In genomic region chr1:27656157-27656893, GRCh38 we compare ENCODE assay signal across 9 cellular contexts. TPM values are rescaled to one million over a fixed set of nuclear protein-coding genes. Genes with fewer than 3 reads are reported as not detected.
DNase-seq lines count a peak whose midpoint lies in the region; ATAC-seq and TF ChIP-seq lines count a peak whose summit lies in the region.
"Had no signal": no experiment of that assay in that cellular context is flagged by ENCODE, and none has a peak within 500 bp of the region (broad histone marks: within the 10 kb centered on the region; RNA-seq: fewer than 3 reads in every experiment).

No MANE protein-coding gene starts in this region.

- ATAC-seq in GM19463 (IDR thresholded peaks at IDR 0.05; ENCODE audit: unreplicated experiment), result no peak
- ATAC-seq in GM21619 (IDR thresholded peaks at IDR 0.05; ENCODE audit: unreplicated experiment), result no peak

- H3K9me3 ChIP-seq in suprapubic skin, result no peaks in the 10 kb centered on the region

- no peak for TF ChIP-seq CTCF in fibroblast of villous mesenchyme (IDR thresholded peaks at IDR 0.05; ENCODE audit: insufficient read depth, low read depth, low read length)
- TF ChIP-seq CTCF in suprapubic skin (IDR thresholded peaks at IDR 0.05), result no peak

- no peaks in the 10 kb centered on the region for H3K27me3 ChIP-seq in suprapubic skin

- H3K36me3 ChIP-seq in suprapubic skin, result no peaks in the 10 kb centered on the region

- H3K4me1 ChIP-seq in suprapubic skin, result peaks cover 50% of the 10 kb centered on the region

- TF ChIP-seq POLR2A in suprapubic skin (IDR thresholded peaks at IDR 0.05), result peak in 1 of 2 donors; percentile 8

- H3K27ac ChIP-seq in suprapubic skin, result peak overlapping the region; percentile 73
- H3K27ac ChIP-seq: C4-2B had no signal

- 72% methylated on average over 7 of the region's 7 CpGs for WGBS in suprapubic skin

- H3K4me3 ChIP-seq in fibroblast of villous mesenchyme (ENCODE audit: low read depth, low read length) (no peak overlapping the region), suprapubic skin (no peak overlapping the region)

- TF ChIP-seq EP300 in suprapubic skin (IDR thresholded peaks at IDR 0.05), result no peak

- DNase-seq in NCI-H82 (lab: John Stamatoyannopoulos, UW), result peak; percentile 52
- no peak for DNase-seq in NCI-H82 treated with DMSO at 0.1 percent for 48 hours (lab: John Stamatoyannopoulos, UW; ENCODE audit: unreplicated experiment)
- peak; percentile 86 for DNase-seq in RPMI7951 (ENCODE audit: low read depth)
- DNase-seq in fibroblast of villous mesenchyme (ENCODE audit: low read depth), result peak; percentile 23
- DNase-seq in suprapubic skin (ENCODE audit: low spot score in 2 of 2), result peak in 1 of 2 donors; percentile 90
- no peak for DNase-seq in mucosa of gallbladder (ENCODE audit: low spot score)

RNA-seq across cellular contexts. Expression of gene IFI6, which starts 15.7 kb away (rescaled TPM):
- total RNA-seq in RPMI7951 (2014; rRNA removed; shearing (Covaris generic)), result 75.3 and 169 TPM in 2 replicates
- total RNA-seq in fibroblast of villous mesenchyme (39.3 and 56.1 TPM in 2 replicates), suprapubic skin (10 to 100 TPM in 1 of 4 donors, 1 to 10 TPM in 3; 6.3 to 31.4 (median 8.2) TPM), mucosa of gallbladder (302 TPM)

RNA-seq across cellular contexts. Expression of gene FGR, which starts 21.3 kb away (rescaled TPM):
- total RNA-seq in RPMI7951 (2014; rRNA removed; shearing (Covaris generic)), result not detected in 2 replicates
- total RNA-seq in fibroblast of villous mesenchyme (not detected in 2 replicates), suprapubic skin (1 to 10 TPM; 3.0 to 9.2 (median 5.9) TPM), mucosa of gallbladder (7.6 TPM)

RNA-seq across cellular contexts. Expression of gene AHDC1, which starts 52.4 kb away (rescaled TPM):
- 5.8 and 7.1 TPM in 2 replicates for total RNA-seq in RPMI7951 (2014; rRNA removed; shearing (Covaris generic))
- total RNA-seq in fibroblast of villous mesenchyme (17.1 and 22.5 TPM in 2 replicates), suprapubic skin (100 to 1,000 TPM in 1 of 4 donors, 10 to 100 TPM in 3; 46.7 to 103 (median 60.1) TPM), mucosa of gallbladder (61.6 TPM)

Comparison
In these comparisons a context has a peak if more than half of its experiments do, and no peak if none do; other contexts are left out.
1. DNase-seq: peak in NCI-H82 (single experiment), RPMI7951 (single experiment) and fibroblast of villous mesenchyme (single experiment); none in NCI-H82 treated with DMSO at 0.1 percent for 48 hours (single experiment) and mucosa of gallbladder (single experiment).